In the genomic region with DNA sequence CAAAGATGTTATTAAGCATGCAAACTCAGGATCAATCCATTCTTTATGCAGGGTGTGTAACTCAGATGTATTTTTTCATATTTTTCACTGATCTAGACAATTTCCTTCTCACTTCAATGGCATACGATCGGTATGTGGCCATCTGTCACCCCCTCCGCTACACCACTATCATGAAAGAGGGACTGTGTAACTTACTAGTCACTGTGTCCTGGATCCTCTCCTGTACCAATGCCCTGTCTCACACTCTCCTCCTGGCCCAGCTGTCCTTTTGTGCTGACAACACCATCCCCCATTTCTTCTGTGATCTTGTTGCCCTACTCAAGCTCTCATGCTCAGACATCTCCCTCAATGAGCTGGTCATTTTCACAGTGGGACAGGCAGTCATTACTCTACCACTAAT, we compare ENCODE assay signal across 29 cellular contexts. TPM values are rescaled to one million over a fixed set of nuclear protein-coding genes. Genes with fewer than 3 reads are reported as not detected.
"Had no signal": no experiment of that assay in that cellular context is flagged by ENCODE, and none has a peak within 500 bp of the region (broad histone marks: within the 10 kb centered on the region; RNA-seq: fewer than 3 reads in every experiment).

No MANE protein-coding gene starts in this region.

- DNase-seq: stimulated activated CD4-positive, alpha-beta T cell treated with anti-CD3 and anti-CD28 coated beads, Interleukin-2, amount 100 ng/mL, for 48 hours; stimulated activated CD4-positive, alpha-beta T cell treated with anti-CD3 and anti-CD28 coated beads, Interleukin-4, amount 100 ng/mL, for 1 hour; stimulated activated CD4-positive, alpha-beta T cell treated with anti-CD3 and anti-CD28 coated beads, Interleukin-4, amount 100 ng/mL, for 24 hours; stimulated activated CD4-positive, alpha-beta T cell treated with anti-CD3 and anti-CD28 coated beads, Interleukin-4, amount 100 ng/mL, for 4 hours; stimulated activated CD8-positive, alpha-beta memory T cell treated with anti-CD3 and anti-CD28 coated beads, Interleukin-4, amount 100 ng/mL, for 48 hours; stimulated activated naive B cell treated with anti-CD40 and anti-IgM and Interleukin-4, amounts not matched to agents 10 μg/mL and 1 μg/mL and 100 μg/mL, for 72 hours; stimulated activated naive CD4-positive, alpha-beta T cell; stimulated activated naive CD4-positive, alpha-beta T cell treated with Interleukin-2 at 50 U/mL for 16 hours; stimulated activated naive CD8-positive, alpha-beta T cell treated with anti-CD3 and anti-CD28 coated beads, Interleukin-15, amount 100 ng/mL, for 72 hours; stimulated activated naive CD8-positive, alpha-beta T cell treated with anti-CD3 and anti-CD28 coated beads, Interleukin-15, Interleukin-2, amounts not matched to agents 100 U/mL and 50 U/mL, for 24 hours; stomach; substantia nigra; testis; thyroid gland; tibial artery; transverse colon; trophoblast cell; upper lobe of left lung; upper lobe of right lung; uterus had no signal

- FAIRE-seq: urothelium cell line had no signal

RNA-seq across cellular contexts. Expression of a gene that starts 0.4 kb away (rescaled TPM):
- total RNA-seq: subcutaneous adipose tissue, suprapubic skin, temporal lobe, thoracic aorta, thyroid gland, tibial nerve, transverse colon, upper lobe of left lung, upper lobe of right lung, ureter, urinary bladder, uterus, vagina had no signal

RNA-seq across cellular contexts. Expression of a gene that starts 7.7 kb away (rescaled TPM):
- total RNA-seq: stomach, subcutaneous adipose tissue, suprapubic skin, temporal lobe, thoracic aorta, thyroid gland, tibial nerve, transverse colon, upper lobe of left lung, upper lobe of right lung, ureter, urinary bladder, uterus, vagina had no signal

RNA-seq across cellular contexts. Expression of a gene that starts 8.8 kb away (rescaled TPM):
- total RNA-seq: subcutaneous adipose tissue, suprapubic skin, temporal lobe, thyroid gland, tibial nerve, transverse colon, upper lobe of right lung, urinary bladder, uterus, vagina had no signal

RNA-seq across cellular contexts. Expression of a gene that starts 33.5 kb away (rescaled TPM):
- total RNA-seq: stomach, subcutaneous adipose tissue, suprapubic skin, temporal lobe, thyroid gland, tibial nerve, transverse colon, upper lobe of left lung, upper lobe of right lung, ureter, urinary bladder, uterus, vagina had no signal

RNA-seq across cellular contexts. Expression of a gene that starts 41.6 kb away (rescaled TPM):
- total RNA-seq: stomach, subcutaneous adipose tissue, suprapubic skin, temporal lobe, testis, thoracic aorta, thyroid gland, tibial nerve, transverse colon, upper lobe of left lung, upper lobe of right lung, ureter, urinary bladder, uterus, vagina had no signal
